Comparison of ENCODE assay signal across 1 cellular context in the genomic region with DNA sequence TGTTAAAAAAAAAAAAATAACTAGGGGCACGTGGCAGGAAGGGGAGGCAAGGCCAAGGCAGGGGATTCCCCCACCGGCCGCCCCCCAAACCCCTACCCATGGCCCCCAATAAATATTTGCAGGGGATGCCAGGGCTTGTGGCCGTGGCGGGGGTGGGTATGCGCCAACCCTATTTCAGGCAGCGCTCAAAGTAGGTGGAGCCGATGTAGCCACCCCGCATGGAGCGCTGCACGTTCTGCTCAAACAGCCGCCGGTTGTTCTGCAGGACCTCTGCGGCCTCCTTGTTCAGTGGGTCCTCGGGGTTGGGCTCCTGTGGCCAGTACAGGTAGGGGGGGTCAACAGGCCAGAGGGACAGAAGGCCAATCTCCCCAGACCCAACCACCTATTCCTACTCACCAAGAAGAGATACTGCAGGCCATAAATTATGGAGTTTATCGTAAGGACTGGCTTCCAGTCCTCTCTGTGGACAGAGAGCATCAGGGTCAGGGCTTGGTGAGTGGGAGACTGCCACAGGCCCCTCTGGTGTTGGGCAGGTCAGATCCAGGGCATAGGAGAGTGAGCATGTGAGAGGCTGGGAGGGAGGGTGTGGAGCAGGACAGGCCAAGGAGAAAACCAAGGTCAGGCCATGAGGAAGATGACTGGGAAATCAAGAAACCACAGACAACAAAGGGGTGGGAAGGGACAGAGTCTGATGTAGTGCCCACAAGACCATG.
TF ChIP-seq lines count a peak whose summit lies in the region.

No MANE protein-coding gene starts in this region.

TF ChIP-seq in HEK293, 187 proteins besides CTCF, POLR2A, EP300 and RAD21 (continued from another document):
- TF ChIP-seq, protein P1, sequence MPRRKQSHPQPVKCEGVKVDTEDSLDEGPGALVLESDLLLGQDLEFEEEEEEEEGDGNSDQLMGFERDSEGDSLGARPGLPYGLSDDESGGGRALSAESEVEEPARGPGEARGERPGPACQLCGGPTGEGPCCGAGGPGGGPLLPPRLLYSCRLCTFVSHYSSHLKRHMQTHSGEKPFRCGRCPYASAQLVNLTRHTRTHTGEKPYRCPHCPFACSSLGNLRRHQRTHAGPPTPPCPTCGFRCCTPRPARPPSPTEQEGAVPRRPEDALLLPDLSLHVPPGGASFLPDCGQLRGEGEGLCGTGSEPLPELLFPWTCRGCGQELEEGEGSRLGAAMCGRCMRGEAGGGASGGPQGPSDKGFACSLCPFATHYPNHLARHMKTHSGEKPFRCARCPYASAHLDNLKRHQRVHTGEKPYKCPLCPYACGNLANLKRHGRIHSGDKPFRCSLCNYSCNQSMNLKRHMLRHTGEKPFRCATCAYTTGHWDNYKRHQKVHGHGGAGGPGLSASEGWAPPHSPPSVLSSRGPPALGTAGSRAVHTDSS (tag by site-specific recombination; IDR thresholded peaks at IDR 0.05), result no peak
- no peak for TF ChIP-seq ZNF776 (tag by site-specific recombination; IDR thresholded peaks at IDR 0.05; ENCODE audit: borderline replicate concordance)
- TF ChIP-seq ZNF239 (tag by site-specific recombination; IDR thresholded peaks at IDR 0.05), result no peak
- TF ChIP-seq SCRT2 (tag by site-specific recombination; IDR thresholded peaks at IDR 0.05), result no peak
- TF ChIP-seq, protein P2, sequence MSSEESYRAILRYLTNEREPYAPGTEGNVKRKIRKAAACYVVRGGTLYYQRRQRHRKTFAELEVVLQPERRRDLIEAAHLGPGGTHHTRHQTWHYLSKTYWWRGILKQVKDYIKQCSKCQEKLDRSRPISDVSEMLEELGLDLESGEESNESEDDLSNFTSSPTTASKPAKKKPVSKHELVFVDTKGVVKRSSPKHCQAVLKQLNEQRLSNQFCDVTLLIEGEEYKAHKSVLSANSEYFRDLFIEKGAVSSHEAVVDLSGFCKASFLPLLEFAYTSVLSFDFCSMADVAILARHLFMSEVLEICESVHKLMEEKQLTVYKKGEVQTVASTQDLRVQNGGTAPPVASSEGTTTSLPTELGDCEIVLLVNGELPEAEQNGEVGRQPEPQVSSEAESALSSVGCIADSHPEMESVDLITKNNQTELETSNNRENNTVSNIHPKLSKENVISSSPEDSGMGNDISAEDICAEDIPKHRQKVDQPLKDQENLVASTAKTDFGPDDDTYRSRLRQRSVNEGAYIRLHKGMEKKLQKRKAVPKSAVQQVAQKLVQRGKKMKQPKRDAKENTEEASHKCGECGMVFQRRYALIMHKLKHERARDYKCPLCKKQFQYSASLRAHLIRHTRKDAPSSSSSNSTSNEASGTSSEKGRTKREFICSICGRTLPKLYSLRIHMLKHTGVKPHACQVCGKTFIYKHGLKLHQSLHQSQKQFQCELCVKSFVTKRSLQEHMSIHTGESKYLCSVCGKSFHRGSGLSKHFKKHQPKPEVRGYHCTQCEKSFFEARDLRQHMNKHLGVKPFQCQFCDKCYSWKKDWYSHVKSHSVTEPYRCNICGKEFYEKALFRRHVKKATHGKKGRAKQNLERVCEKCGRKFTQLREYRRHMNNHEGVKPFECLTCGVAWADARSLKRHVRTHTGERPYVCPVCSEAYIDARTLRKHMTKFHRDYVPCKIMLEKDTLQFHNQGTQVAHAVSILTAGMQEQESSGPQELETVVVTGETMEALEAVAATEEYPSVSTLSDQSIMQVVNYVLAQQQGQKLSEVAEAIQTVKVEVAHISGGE (tag by site-specific recombination; conservative IDR thresholded peaks at IDR 0.05; ENCODE audit: low read depth), result no peak
- no peak for TF ChIP-seq HOXC10 (CRISPR knock-in tag; IDR thresholded peaks at IDR 0.05)
